In the genomic region with DNA sequence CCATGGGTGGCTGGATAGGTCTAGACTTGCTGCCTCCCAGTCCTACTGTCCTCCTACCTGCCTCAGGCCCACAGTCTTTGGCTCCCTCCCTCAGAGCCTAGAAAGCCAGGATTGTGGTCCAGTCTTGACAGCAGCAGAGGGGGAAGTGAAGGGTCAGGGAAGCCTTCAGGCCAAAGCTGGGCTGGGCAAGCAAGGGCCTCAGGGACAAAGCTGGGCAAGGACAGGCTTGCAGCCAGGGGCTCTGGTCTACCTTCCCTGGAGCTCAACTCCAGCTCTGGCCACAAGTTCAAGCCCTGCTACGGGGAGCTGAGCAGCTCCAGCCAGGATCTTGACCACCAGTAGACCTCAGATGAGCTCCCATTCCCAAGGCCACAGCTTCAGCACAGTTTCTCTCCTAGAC, we compare ENCODE assay signal across 2 cellular contexts.
TF ChIP-seq lines count a peak whose summit lies in the region.

No MANE protein-coding gene starts in this region.

TF ChIP-seq in WTC11, 78 proteins besides CTCF, POLR2A, EP300 and RAD21 (continued from another document):
- TF ChIP-seq, protein P1, sequence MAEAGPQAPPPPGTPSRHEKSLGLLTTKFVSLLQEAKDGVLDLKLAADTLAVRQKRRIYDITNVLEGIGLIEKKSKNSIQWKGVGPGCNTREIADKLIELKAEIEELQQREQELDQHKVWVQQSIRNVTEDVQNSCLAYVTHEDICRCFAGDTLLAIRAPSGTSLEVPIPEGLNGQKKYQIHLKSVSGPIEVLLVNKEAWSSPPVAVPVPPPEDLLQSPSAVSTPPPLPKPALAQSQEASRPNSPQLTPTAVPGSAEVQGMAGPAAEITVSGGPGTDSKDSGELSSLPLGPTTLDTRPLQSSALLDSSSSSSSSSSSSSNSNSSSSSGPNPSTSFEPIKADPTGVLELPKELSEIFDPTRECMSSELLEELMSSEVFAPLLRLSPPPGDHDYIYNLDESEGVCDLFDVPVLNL (CRISPR knock-in tag; IDR thresholded peaks at IDR 0.05; ENCODE audit: borderline replicate concordance, low read depth): no peak
- TF ChIP-seq ESRRA (CRISPR knock-in tag; IDR thresholded peaks at IDR 0.05; ENCODE audit: borderline replicate concordance) (no peak), GRHL2 (CRISPR knock-in tag; IDR thresholded peaks at IDR 0.05; ENCODE audit: insufficient replicate concordance, severe bottlenecking) (no peak), NR3C1 (CRISPR knock-in tag; conservative IDR thresholded peaks at IDR 0.05; ENCODE audit: low read depth) (no peak)

TF ChIP-seq in SK-N-SH treated with all-trans-retinoic acid at 6 μM for 48 hours, 23 proteins besides CTCF, POLR2A, EP300 and RAD21 (continued from another document):
- TF ChIP-seq, protein P2, sequence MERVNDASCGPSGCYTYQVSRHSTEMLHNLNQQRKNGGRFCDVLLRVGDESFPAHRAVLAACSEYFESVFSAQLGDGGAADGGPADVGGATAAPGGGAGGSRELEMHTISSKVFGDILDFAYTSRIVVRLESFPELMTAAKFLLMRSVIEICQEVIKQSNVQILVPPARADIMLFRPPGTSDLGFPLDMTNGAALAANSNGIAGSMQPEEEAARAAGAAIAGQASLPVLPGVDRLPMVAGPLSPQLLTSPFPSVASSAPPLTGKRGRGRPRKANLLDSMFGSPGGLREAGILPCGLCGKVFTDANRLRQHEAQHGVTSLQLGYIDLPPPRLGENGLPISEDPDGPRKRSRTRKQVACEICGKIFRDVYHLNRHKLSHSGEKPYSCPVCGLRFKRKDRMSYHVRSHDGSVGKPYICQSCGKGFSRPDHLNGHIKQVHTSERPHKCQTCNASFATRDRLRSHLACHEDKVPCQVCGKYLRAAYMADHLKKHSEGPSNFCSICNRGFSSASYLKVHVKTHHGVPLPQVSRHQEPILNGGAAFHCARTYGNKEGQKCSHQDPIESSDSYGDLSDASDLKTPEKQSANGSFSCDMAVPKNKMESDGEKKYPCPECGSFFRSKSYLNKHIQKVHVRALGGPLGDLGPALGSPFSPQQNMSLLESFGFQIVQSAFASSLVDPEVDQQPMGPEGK (CRISPR knock-in tag; IDR thresholded peaks at IDR 0.05; ENCODE audit: borderline replicate concordance): no peak
- TF ChIP-seq, protein P3, sequence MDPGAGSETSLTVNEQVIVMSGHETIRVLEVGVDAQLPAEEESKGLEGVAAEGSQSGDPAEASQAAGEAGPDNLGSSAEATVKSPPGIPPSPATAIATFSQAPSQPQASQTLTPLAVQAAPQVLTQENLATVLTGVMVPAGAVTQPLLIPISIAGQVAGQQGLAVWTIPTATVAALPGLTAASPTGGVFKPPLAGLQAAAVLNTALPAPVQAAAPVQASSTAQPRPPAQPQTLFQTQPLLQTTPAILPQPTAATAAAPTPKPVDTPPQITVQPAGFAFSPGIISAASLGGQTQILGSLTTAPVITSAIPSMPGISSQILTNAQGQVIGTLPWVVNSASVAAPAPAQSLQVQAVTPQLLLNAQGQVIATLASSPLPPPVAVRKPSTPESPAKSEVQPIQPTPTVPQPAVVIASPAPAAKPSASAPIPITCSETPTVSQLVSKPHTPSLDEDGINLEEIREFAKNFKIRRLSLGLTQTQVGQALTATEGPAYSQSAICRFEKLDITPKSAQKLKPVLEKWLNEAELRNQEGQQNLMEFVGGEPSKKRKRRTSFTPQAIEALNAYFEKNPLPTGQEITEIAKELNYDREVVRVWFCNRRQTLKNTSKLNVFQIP (CRISPR knock-in tag; IDR thresholded peaks at IDR 0.05; ENCODE audit: borderline replicate concordance, low read depth): no peak
- no peak for TF ChIP-seq TCF4 (CRISPR knock-in tag; IDR thresholded peaks at IDR 0.05; ENCODE audit: borderline replicate concordance)
- TF ChIP-seq ZNF565 (CRISPR knock-in tag; conservative IDR thresholded peaks at IDR 0.05; ENCODE audit: low read depth): no peak
- TF ChIP-seq, protein P4, sequence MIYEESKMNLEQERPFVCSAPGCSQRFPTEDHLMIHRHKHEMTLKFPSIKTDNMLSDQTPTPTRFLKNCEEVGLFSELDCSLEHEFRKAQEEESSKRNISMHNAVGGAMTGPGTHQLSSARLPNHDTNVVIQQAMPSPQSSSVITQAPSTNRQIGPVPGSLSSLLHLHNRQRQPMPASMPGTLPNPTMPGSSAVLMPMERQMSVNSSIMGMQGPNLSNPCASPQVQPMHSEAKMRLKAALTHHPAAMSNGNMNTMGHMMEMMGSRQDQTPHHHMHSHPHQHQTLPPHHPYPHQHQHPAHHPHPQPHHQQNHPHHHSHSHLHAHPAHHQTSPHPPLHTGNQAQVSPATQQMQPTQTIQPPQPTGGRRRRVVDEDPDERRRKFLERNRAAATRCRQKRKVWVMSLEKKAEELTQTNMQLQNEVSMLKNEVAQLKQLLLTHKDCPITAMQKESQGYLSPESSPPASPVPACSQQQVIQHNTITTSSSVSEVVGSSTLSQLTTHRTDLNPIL (CRISPR knock-in tag; IDR thresholded peaks at IDR 0.05; ENCODE audit: low read depth): no peak
- no peak for TF ChIP-seq GLIS3 (CRISPR knock-in tag; IDR thresholded peaks at IDR 0.05)
- no peak for TF ChIP-seq BACH2 (CRISPR knock-in tag; IDR thresholded peaks at IDR 0.05; ENCODE audit: borderline replicate concordance)
- TF ChIP-seq, protein P5, sequence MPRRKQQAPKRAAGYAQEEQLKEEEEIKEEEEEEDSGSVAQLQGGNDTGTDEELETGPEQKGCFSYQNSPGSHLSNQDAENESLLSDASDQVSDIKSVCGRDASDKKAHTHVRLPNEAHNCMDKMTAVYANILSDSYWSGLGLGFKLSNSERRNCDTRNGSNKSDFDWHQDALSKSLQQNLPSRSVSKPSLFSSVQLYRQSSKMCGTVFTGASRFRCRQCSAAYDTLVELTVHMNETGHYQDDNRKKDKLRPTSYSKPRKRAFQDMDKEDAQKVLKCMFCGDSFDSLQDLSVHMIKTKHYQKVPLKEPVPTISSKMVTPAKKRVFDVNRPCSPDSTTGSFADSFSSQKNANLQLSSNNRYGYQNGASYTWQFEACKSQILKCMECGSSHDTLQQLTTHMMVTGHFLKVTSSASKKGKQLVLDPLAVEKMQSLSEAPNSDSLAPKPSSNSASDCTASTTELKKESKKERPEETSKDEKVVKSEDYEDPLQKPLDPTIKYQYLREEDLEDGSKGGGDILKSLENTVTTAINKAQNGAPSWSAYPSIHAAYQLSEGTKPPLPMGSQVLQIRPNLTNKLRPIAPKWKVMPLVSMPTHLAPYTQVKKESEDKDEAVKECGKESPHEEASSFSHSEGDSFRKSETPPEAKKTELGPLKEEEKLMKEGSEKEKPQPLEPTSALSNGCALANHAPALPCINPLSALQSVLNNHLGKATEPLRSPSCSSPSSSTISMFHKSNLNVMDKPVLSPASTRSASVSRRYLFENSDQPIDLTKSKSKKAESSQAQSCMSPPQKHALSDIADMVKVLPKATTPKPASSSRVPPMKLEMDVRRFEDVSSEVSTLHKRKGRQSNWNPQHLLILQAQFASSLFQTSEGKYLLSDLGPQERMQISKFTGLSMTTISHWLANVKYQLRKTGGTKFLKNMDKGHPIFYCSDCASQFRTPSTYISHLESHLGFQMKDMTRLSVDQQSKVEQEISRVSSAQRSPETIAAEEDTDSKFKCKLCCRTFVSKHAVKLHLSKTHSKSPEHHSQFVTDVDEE (CRISPR knock-in tag; IDR thresholded peaks at IDR 0.05): no peak
- no peak for TF ChIP-seq ZNF70 (CRISPR knock-in tag; IDR thresholded peaks at IDR 0.05)
- no peak for TF ChIP-seq ZC3H10 (CRISPR knock-in tag; IDR thresholded peaks at IDR 0.05)
- TF ChIP-seq PPARA (CRISPR knock-in tag; IDR thresholded peaks at IDR 0.05; ENCODE audit: borderline replicate concordance): no peak
- no peak for TF ChIP-seq CSDC2 (CRISPR knock-in tag; IDR thresholded peaks at IDR 0.05)
- no peak for TF ChIP-seq ESRRG (CRISPR knock-in tag; IDR thresholded peaks at IDR 0.05)
